Comparison of ENCODE assay signal across 8 cellular contexts in genomic region chr16:79628501-79628975, GRCh38. TPM values are rescaled to one million over a fixed set of nuclear protein-coding genes. Genes with fewer than 3 reads are reported as not detected.
DNase-seq lines count a peak whose midpoint lies in the region; ATAC-seq, FAIRE-seq and TF ChIP-seq lines count a peak whose summit lies in the region.

No MANE protein-coding gene starts in this region.

- H3K27ac ChIP-seq in pancreas: no peak overlapping the region

- peak; percentile 86 for DNase-seq in activated CD4-positive, alpha-beta T cell treated with anti-CD3 and anti-CD28 coated beads for 36 hours
- no peak for DNase-seq in activated CD4-positive, alpha-beta T cell treated with anti-CD3 and anti-CD28 coated beads, Interleukin-2, amount 50 U/mL, for 1 hour
- peak; percentile 39 for DNase-seq in stimulated activated CD4-positive, alpha-beta T cell treated with anti-CD3 and anti-CD28 coated beads, Interleukin-2, amount 100 ng/mL, for 4 hours (ENCODE audit: low read depth)
- DNase-seq in pancreas (no peak), posterior vena cava (ENCODE audit: low spot score) (no peak), NCI-H526 treated with DMSO at 0.1 percent for 48 hours (lab: John Stamatoyannopoulos, UW) (no peak)

- no peaks in the 10 kb centered on the region for H3K9me3 ChIP-seq in pancreas

- peaks cover 14% of the 10 kb centered on the region for H3K4me1 Mint-ChIP-seq in activated CD4-positive, alpha-beta T cell treated with anti-CD3 and anti-CD28 coated beads for 36 hours
- peaks cover 29% of the 10 kb centered on the region for H3K4me1 Mint-ChIP-seq in activated T-helper 17 cell treated with anti-CD3 and anti-CD28 coated beads, Interleukin-2, amount 50 U/mL, for 72 hours

- no peak overlapping the region for H3K4me3 Mint-ChIP-seq in activated CD4-positive, alpha-beta T cell treated with anti-CD3 and anti-CD28 coated beads for 36 hours
- peak overlapping the region; percentile 63 for H3K4me3 Mint-ChIP-seq in activated T-helper 17 cell treated with anti-CD3 and anti-CD28 coated beads, Interleukin-2, amount 50 U/mL, for 72 hours

- no peak for FAIRE-seq in pancreas (lab: Jason Lieb, UNC)

- H3K27ac Mint-ChIP-seq in activated CD4-positive, alpha-beta T cell treated with anti-CD3 and anti-CD28 coated beads for 36 hours: peak overlapping the region; percentile 71
- H3K27ac Mint-ChIP-seq in activated T-helper 17 cell treated with anti-CD3 and anti-CD28 coated beads, Interleukin-2, amount 50 U/mL, for 72 hours: peak overlapping the region; percentile 92

- H3K27me3 Mint-ChIP-seq in activated CD4-positive, alpha-beta T cell treated with anti-CD3 and anti-CD28 coated beads for 36 hours: peaks cover 24% of the 10 kb centered on the region
- peaks cover 30% of the 10 kb centered on the region for H3K27me3 Mint-ChIP-seq in activated T-helper 17 cell treated with anti-CD3 and anti-CD28 coated beads, Interleukin-2, amount 50 U/mL, for 72 hours

- WGBS in pancreas, 2 donors: 83 to 93% methylated on average over 5 of the region's 5 CpGs

- no peak for TF ChIP-seq CTCF in pancreas (IDR thresholded peaks at IDR 0.05)

- H3K4me3 ChIP-seq in pancreas: no peak overlapping the region

- H3K4me1 ChIP-seq in pancreas: no peaks in the 10 kb centered on the region

- H3K27me3 ChIP-seq in pancreas: no peaks in the 10 kb centered on the region

- intact Hi-C loops in activated CD4-positive, alpha-beta T cell treated with anti-CD3 and anti-CD28 coated beads for 36 hours (cut with DNase I, micrococcal nuclease): loop anchor here (1.0 to 5.0 kb wide), 10 partner anchors 10 to 853 kb away; no protein-coding TSS in a partner anchor
- intact Hi-C loops in pancreas (cut with DNase I) (no loop called here), posterior vena cava (cut with DNase I) (no loop called here)

- no peaks in the 10 kb centered on the region for H3K36me3 ChIP-seq in pancreas

- POLR2A ChIA-PET in activated CD4-positive, alpha-beta T cell treated with anti-CD3 and anti-CD28 coated beads for 36 hours (lab: Charles Lee): no interaction called here

- no peaks in the 10 kb centered on the region for H3K36me3 Mint-ChIP-seq in activated CD4-positive, alpha-beta T cell treated with anti-CD3 and anti-CD28 coated beads for 36 hours (ENCODE audit: low read depth)
- no peaks in the 10 kb centered on the region for H3K36me3 Mint-ChIP-seq in activated T-helper 17 cell treated with anti-CD3 and anti-CD28 coated beads, Interleukin-2, amount 50 U/mL, for 72 hours (ENCODE audit: low read depth)

- H3K9me3 Mint-ChIP-seq in activated CD4-positive, alpha-beta T cell treated with anti-CD3 and anti-CD28 coated beads for 36 hours (ENCODE audit: low read depth): no peaks in the 10 kb centered on the region
- peaks cover 4% of the 10 kb centered on the region for H3K9me3 Mint-ChIP-seq in activated T-helper 17 cell treated with anti-CD3 and anti-CD28 coated beads, Interleukin-2, amount 50 U/mL, for 72 hours

- peak; percentile 94 for ATAC-seq in activated CD4-positive, alpha-beta T cell treated with anti-CD3 and anti-CD28 coated beads for 36 hours
- ATAC-seq in HG03575 (IDR thresholded peaks at IDR 0.05; ENCODE audit: extremely low read depth, insufficient number of reproducible peaks, low FRiP score, unreplicated experiment): peak; percentile 79
- peak; percentile 97 for ATAC-seq in activated T-helper 17 cell treated with anti-CD3 and anti-CD28 coated beads, Interleukin-2, amount 50 U/mL, for 72 hours (replicated peaks)
- ATAC-seq in pancreas: no peak

- CTCF ChIA-PET in activated CD4-positive, alpha-beta T cell treated with anti-CD3 and anti-CD28 coated beads for 36 hours (lab: Charles Lee): interaction anchor here (0.6 to 0.9 kb wide), 7 partner anchors 8 to 1403 kb away, joined by 3 to 4 read pairs (median 3); no protein-coding TSS in a partner anchor

RNA-seq across cellular contexts. Expression of gene MAF, which starts 28.0 kb away (rescaled TPM):
- 10 to 100 TPM; 66.9 to 71.4 TPM for total RNA-seq in activated CD4-positive, alpha-beta T cell treated with anti-CD3 and anti-CD28 coated beads for 36 hours
- 100 to 1,000 TPM; 173 to 375 TPM for total RNA-seq in activated T-helper 17 cell treated with anti-CD3 and anti-CD28 coated beads, Interleukin-2, amount 50 U/mL, for 72 hours
- total RNA-seq in pancreas (10 to 100 TPM in 3 of 6 donors, 1 to 10 TPM in 3; 1.6 to 17.0 (median 6.7) TPM), posterior vena cava (10 to 100 TPM; 39.1 to 54.6 TPM)
- polyA plus RNA-seq in pancreas: 1 to 10 TPM; 2.5 to 3.0 TPM

Comparison
In these comparisons a context has a peak if more than half of its experiments do, and no peak if none do; other contexts are left out.
1. DNase-seq: peak in activated CD4-positive, alpha-beta T cell treated with anti-CD3 and anti-CD28 coated beads for 36 hours (single experiment) and stimulated activated CD4-positive, alpha-beta T cell treated with anti-CD3 and anti-CD28 coated beads, Interleukin-2, amount 100 ng/mL, for 4 hours (single experiment); none in activated CD4-positive, alpha-beta T cell treated with anti-CD3 and anti-CD28 coated beads, Interleukin-2, amount 50 U/mL, for 1 hour (single experiment), pancreas (0 of 6), posterior vena cava (single experiment) and NCI-H526 treated with DMSO at 0.1 percent for 48 hours (single experiment).
2. ATAC-seq: peak in activated CD4-positive, alpha-beta T cell treated with anti-CD3 and anti-CD28 coated beads for 36 hours (single experiment), HG03575 (single experiment) and activated T-helper 17 cell treated with anti-CD3 and anti-CD28 coated beads, Interleukin-2, amount 50 U/mL, for 72 hours (single experiment); none in pancreas (0 of 4).
3. intact Hi-C loops: an anchor here in activated CD4-positive, alpha-beta T cell treated with anti-CD3 and anti-CD28 coated beads for 36 hours (1.0 to 5.0 kb wide); none called in pancreas and posterior vena cava.